Comparison of ENCODE assay signal across 8 cellular contexts in genomic region chr11:119206512-119207299, GRCh38. TPM values are rescaled to one million over a fixed set of nuclear protein-coding genes. Genes with fewer than 3 reads are reported as not detected.
DNase-seq lines count a peak whose midpoint lies in the region; ATAC-seq and TF ChIP-seq lines count a peak whose summit lies in the region.

No MANE protein-coding gene starts in this region.

- H3K27me3 Mint-ChIP-seq in progenitor cell of endocrine pancreas: no peaks in the 10 kb centered on the region

- peak; percentile 81 for DNase-seq in GM13976 (ENCODE audit: low spot score)
- DNase-seq in Peyer's patch: peak in 2 of 3 donors; percentile 65 to 73
- peak in 1 of 2 donors; percentile 82 for DNase-seq in activated naive CD4-positive, alpha-beta T cell treated with anti-CD3 and anti-CD28 coated beads, Interleukin-2, amount 50 U/mL, for 72 hours (ENCODE audit: low spot score in 2 of 2)
- DNase-seq in heart right ventricle: peak; percentile 64 to 67
- peak; percentile 56 for DNase-seq in progenitor cell of endocrine pancreas (ENCODE audit: low spot score, unreplicated experiment)
- peak; percentile 90 for DNase-seq in upper lobe of right lung
- DNase-seq in cerebellar nuclear complex (lab: John Stamatoyannopoulos, UW): no peak

- H3K9me3 ChIP-seq in Peyer's patch (no peaks in the 10 kb centered on the region), heart right ventricle (no peaks in the 10 kb centered on the region), upper lobe of right lung (no peaks in the 10 kb centered on the region)

- H3K4me1 Mint-ChIP-seq in progenitor cell of endocrine pancreas (ENCODE audit: low read depth): peaks cover 18% of the 10 kb centered on the region

- peaks cover 7% of the 10 kb centered on the region in 2 donors for H3K36me3 Mint-ChIP-seq in activated naive CD4-positive, alpha-beta T cell treated with anti-CD3 and anti-CD28 coated beads, Interleukin-2, amount 50 U/mL, for 72 hours
- no peaks in the 10 kb centered on the region for H3K36me3 Mint-ChIP-seq in progenitor cell of endocrine pancreas (ENCODE audit: insufficient read depth)

- no peak for TF ChIP-seq CTCF in GM13976 (IDR thresholded peaks at IDR 0.05; ENCODE audit: borderline replicate concordance, control extremely low read depth, extremely low read depth, insufficient read depth, missing control alignments)
- TF ChIP-seq CTCF in Peyer's patch (IDR thresholded peaks at IDR 0.05): no peak
- TF ChIP-seq CTCF in heart right ventricle (IDR thresholded peaks at IDR 0.05): no peak
- no peak for TF ChIP-seq CTCF in progenitor cell of endocrine pancreas (IDR thresholded peaks at IDR 0.05; ENCODE audit: unreplicated experiment)
- no peak for TF ChIP-seq CTCF in upper lobe of right lung (IDR thresholded peaks at IDR 0.05)

- peak overlapping the region; percentile 87 to 94 for H3K27ac Mint-ChIP-seq in activated naive CD4-positive, alpha-beta T cell treated with anti-CD3 and anti-CD28 coated beads, Interleukin-2, amount 50 U/mL, for 72 hours
- H3K27ac Mint-ChIP-seq in progenitor cell of endocrine pancreas: peak overlapping the region; percentile 95

- in situ Hi-C loops in GM13976 (cut with MboI; ENCODE audit: low sequenced_read_pairs, unreplicated experiment): no loop called here

- TF ChIP-seq POLR2A in Peyer's patch (IDR thresholded peaks at IDR 0.05): no peak

- H3K4me3 ChIP-seq in Peyer's patch (peak overlapping the region; percentile 78 to 100 (median 96)), heart right ventricle (peak overlapping the region; percentile 85 to 100 (median 94)), upper lobe of right lung (peak overlapping the region; percentile 93)

- 2% methylated on average over 35 to 38 of the region's 40 CpGs for WGBS in heart right ventricle, 2 donors

- H3K4me3 Mint-ChIP-seq in progenitor cell of endocrine pancreas (ENCODE audit: low read depth): peak overlapping the region; percentile 99

- no peaks in the 10 kb centered on the region for H3K9me3 Mint-ChIP-seq in activated naive CD4-positive, alpha-beta T cell treated with anti-CD3 and anti-CD28 coated beads, Interleukin-2, amount 50 U/mL, for 72 hours
- no peaks in the 10 kb centered on the region for H3K9me3 Mint-ChIP-seq in progenitor cell of endocrine pancreas (ENCODE audit: low read depth)

- H3K27me3 ChIP-seq in Peyer's patch (no peaks in the 10 kb centered on the region), heart right ventricle (no peaks in the 10 kb centered on the region), upper lobe of right lung (no peaks in the 10 kb centered on the region)

- ATAC-seq in HG02798 (IDR thresholded peaks at IDR 0.05; ENCODE audit: poor library complexity, unreplicated experiment): peak; percentile 13
- ATAC-seq in activated naive CD4-positive, alpha-beta T cell treated with anti-CD3 and anti-CD28 coated beads, Interleukin-2, amount 50 U/mL, for 72 hours: peak; percentile 37 to 65
- peak; percentile 13 to 64 (median 30) for ATAC-seq in heart right ventricle
- peak; percentile 62 for ATAC-seq in upper lobe of right lung

- peaks cover 0 to 12% (median 10%) of the 10 kb centered on the region in 4 donors for H3K4me1 ChIP-seq in Peyer's patch
- peaks cover 0 to 52% (median 23%) of the 10 kb centered on the region in 9 donors for H3K4me1 ChIP-seq in heart right ventricle
- peaks cover 13% of the 10 kb centered on the region for H3K4me1 ChIP-seq in upper lobe of right lung

- no peaks in the 10 kb centered on the region for H3K36me3 ChIP-seq in Peyer's patch
- H3K36me3 ChIP-seq in heart right ventricle: no peaks in the 10 kb centered on the region
- H3K36me3 ChIP-seq in upper lobe of right lung: no peaks in the 10 kb centered on the region

- intact Hi-C loops in heart right ventricle (cut with DNase I): loop anchor here (2.0 to 10.0 kb wide), 11 partner anchors 39 to 128 kb away; partner anchors contain the start of genes MCAM (in 1 of the 10), NLRX1 (in 1 of the 10) and RNF26 (in 1 of the 10)
- intact Hi-C loops in upper lobe of right lung (cut with DNase I): loop anchor here (10.0 kb wide), 1 partner anchor 108 kb away; the partner anchor contains the start of gene MCAM

- H3K27ac ChIP-seq in Peyer's patch (peak overlapping the region; percentile 90 to 97 (median 94)), heart right ventricle (peak overlapping the region; percentile 85 to 98 (median 97)), upper lobe of right lung (peak overlapping the region; percentile 85)

RNA-seq across cellular contexts. Expression of gene CBL, which starts 0.6 kb away (rescaled TPM):
- total RNA-seq in Peyer's patch (10 to 100 TPM; 11.1 to 20.6 (median 15.9) TPM), heart right ventricle (10 to 100 TPM in 2 of 10 donors, 1 to 10 TPM in 8; 7.3 to 15.6 (median 8.5) TPM), progenitor cell of endocrine pancreas (26.4 and 26.5 TPM in 2 replicates), upper lobe of right lung (30.0 TPM)
- total RNA-seq in activated naive CD4-positive, alpha-beta T cell treated with anti-CD3 and anti-CD28 coated beads, Interleukin-2, amount 50 U/mL, for 72 hours: 10 to 100 TPM; 32.3 to 50.0 TPM
- 1 to 10 TPM; 2.7 to 8.0 TPM for polyA plus RNA-seq in heart right ventricle

RNA-seq across cellular contexts. Expression of gene NHERF4, which starts 21.4 kb away (rescaled TPM):
- total RNA-seq in Peyer's patch (100 to 1,000 TPM in 3 of 4 donors, 10 to 100 TPM in 1; 31.4 to 222 (median 173) TPM), heart right ventricle (under 1 TPM in 1 of 10 donors, not detected in 9; 0.32 TPM), progenitor cell of endocrine pancreas (6.2 and 6.3 TPM in 2 replicates), upper lobe of right lung (0.81 TPM)
- total RNA-seq in activated naive CD4-positive, alpha-beta T cell treated with anti-CD3 and anti-CD28 coated beads, Interleukin-2, amount 50 U/mL, for 72 hours: under 1 TPM; 0.23 to 0.30 TPM
- not detected for polyA plus RNA-seq in heart right ventricle

RNA-seq across cellular contexts. Expression of gene NLRX1, which starts 38.2 kb away (rescaled TPM):
- total RNA-seq in Peyer's patch (10 to 100 TPM in 3 of 4 donors, 1 to 10 TPM in 1; 8.3 to 28.6 (median 21.3) TPM), heart right ventricle (10 to 100 TPM; 24.3 to 39.3 (median 33.6) TPM), progenitor cell of endocrine pancreas (14.7 and 15.9 TPM in 2 replicates), upper lobe of right lung (17.7 TPM)
- 10 to 100 TPM; 13.5 to 21.8 TPM for total RNA-seq in activated naive CD4-positive, alpha-beta T cell treated with anti-CD3 and anti-CD28 coated beads, Interleukin-2, amount 50 U/mL, for 72 hours
- polyA plus RNA-seq in heart right ventricle: 10 to 100 TPM in 1 of 2 donors, 1 to 10 TPM in 1; 7.9 to 11.1 TPM

RNA-seq across cellular contexts. Expression of gene ABCG4, which starts 57.9 kb away (rescaled TPM):
- total RNA-seq in Peyer's patch (not detected), heart right ventricle (1 to 10 TPM in 7 of 10 donors, under 1 TPM in 3; 0.40 to 1.6 (median 1.2) TPM), progenitor cell of endocrine pancreas (0.53 and 0.78 TPM in 2 replicates), upper lobe of right lung (0.14 TPM)
- under 1 TPM; 0.12 to 0.25 TPM for total RNA-seq in activated naive CD4-positive, alpha-beta T cell treated with anti-CD3 and anti-CD28 coated beads, Interleukin-2, amount 50 U/mL, for 72 hours
- 1 to 10 TPM in 1 of 2 donors, under 1 TPM in 1; 0.17 to 1.1 TPM for polyA plus RNA-seq in heart right ventricle

Comparison
In these comparisons a context has a peak if more than half of its experiments do, and no peak if none do; other contexts are left out.
1. DNase-seq: peak in GM13976 (single experiment), Peyer's patch (2 of 3), heart right ventricle (2 of 2), progenitor cell of endocrine pancreas (single experiment) and upper lobe of right lung (single experiment); none in cerebellar nuclear complex (0 of 2).
2. Peak in every context shown above with its lines, with median percentiles within 50 percentile points of each other: ATAC-seq, H3K27ac ChIP-seq and H3K4me3 ChIP-seq.